8 cellular contexts compared by ENCODE assay signal in genomic region chr7:35519971-35520809, GRCh38.
A peak's percentile ranks its signal among the peaks of the same experiment; 100 is the strongest.
DNase-seq lines count a peak whose midpoint lies in the region; ATAC-seq and TF ChIP-seq lines count a peak whose summit lies in the region.

No MANE protein-coding gene starts in this region.

- no peak for TF ChIP-seq POLR2A in stomach (IDR thresholded peaks at IDR 0.05)

- POLR2A ChIA-PET in CD8-positive, alpha-beta T cell (lab: Charles Lee) = no interaction called here

- CTCF ChIA-PET in CD8-positive, alpha-beta T cell (lab: Charles Lee) = interaction anchor here (0.7 to 1.5 kb wide), 8 partner anchors 9 to 96 kb away, joined by 3 to 6 read pairs (median 3); no protein-coding TSS in a partner anchor

- H3K36me3 Mint-ChIP-seq in CD8-positive, alpha-beta T cell = no peaks in the 10 kb centered on the region

- H3K4me3 Mint-ChIP-seq in CD8-positive, alpha-beta T cell = no peak overlapping the region

- DNase-seq in CD8-positive, alpha-beta T cell = peak in 5 of 7 experiments; percentile 10 to 54 (median 36)
- peak; percentile 54 for DNase-seq in GM19238 (ENCODE audit: insufficient read length, low spot score)
- peak; percentile 79 for DNase-seq in NCI-H345 (lab: John Stamatoyannopoulos, UW)
- DNase-seq in activated CD4-positive, alpha-beta T cell treated with anti-CD3 and anti-CD28 coated beads for 4 hours = peak; percentile 18 to 44
- DNase-seq in ecto neural progenitor cell (ENCODE audit: low spot score) = peak; percentile 70
- peak; percentile 61 for DNase-seq in lung (ENCODE audit: low spot score)
- peak; percentile 77 for DNase-seq in stomach

- H3K27ac Mint-ChIP-seq in CD8-positive, alpha-beta T cell = no peak overlapping the region

- WGBS in lung, 2 donors = 39 to 41% methylated on average over 14 of the region's 14 CpGs
- WGBS in stomach, 5 donors = 33 to 38% (median 35%) methylated on average over 14 of the region's 14 CpGs

- intact Hi-C loops in CD8-positive, alpha-beta T cell (cut with DNase I, micrococcal nuclease) = loop anchor here in 1 of 2 experiments (5.0 kb wide), 1 partner anchor 698 kb away; no protein-coding TSS in a partner anchor
- intact Hi-C loops in stomach (cut with DNase I; ENCODE audit: low total_unique reads) = loop anchor here (10.0 kb wide), 1 partner anchor 95 kb away; no protein-coding TSS in a partner anchor

- H3K27me3 ChIP-seq in CD8-positive, alpha-beta T cell (ENCODE audit: insufficient read depth, low read length) = no peaks in the 10 kb centered on the region
- H3K27me3 ChIP-seq in lung (ENCODE audit: control insufficient read depth, insufficient read depth) = peaks cover 3% of the 10 kb centered on the region
- H3K27me3 ChIP-seq in stomach = peaks cover 0 to 23% (median 0%) of the 10 kb centered on the region in 3 donors

- no peaks in the 10 kb centered on the region for H3K4me1 ChIP-seq in CD8-positive, alpha-beta T cell (ENCODE audit: insufficient read depth, low read length)
- H3K4me1 ChIP-seq in lung (ENCODE audit: control insufficient read depth in 2 of 2, insufficient read depth in 2 of 2, low read length in 2 of 2) = no peaks in the 10 kb centered on the region
- no peaks in the 10 kb centered on the region for H3K4me1 ChIP-seq in stomach

- no peak for TF ChIP-seq EP300 in stomach (IDR thresholded peaks at IDR 0.05)

- peak; percentile 77 for TF ChIP-seq CTCF in CD8-positive, alpha-beta T cell (IDR thresholded peaks at IDR 0.05)
- TF ChIP-seq CTCF in lung (IDR thresholded peaks at IDR 0.05; ENCODE audit: control extremely low read depth, extremely low read depth) (peak; percentile 45), stomach (IDR thresholded peaks at IDR 0.05) (peak in 5 of 7 experiments; percentile 75 to 88 (median 79))

- peak; percentile 78 for ATAC-seq in CD8-positive, alpha-beta T cell
- ATAC-seq in HG03432 (IDR thresholded peaks at IDR 0.05; ENCODE audit: unreplicated experiment) = peak; percentile 93
- peak; percentile 88 for ATAC-seq in lung (ENCODE audit: insufficient read depth, low FRiP score)

- no peaks in the 10 kb centered on the region for H3K9me3 ChIP-seq in CD8-positive, alpha-beta T cell (ENCODE audit: low read length)
- H3K9me3 ChIP-seq in lung (ENCODE audit: control insufficient read depth in 2 of 2, insufficient read depth in 1 of 2, low read length in 1 of 2) (peaks cover 0 to 3% of the 10 kb centered on the region in 2 donors), stomach (no peaks in the 10 kb centered on the region)

- H3K27me3 Mint-ChIP-seq in CD8-positive, alpha-beta T cell (ENCODE audit: low read depth) = peaks cover 11% of the 10 kb centered on the region

- no peaks in the 10 kb centered on the region for H3K36me3 ChIP-seq in CD8-positive, alpha-beta T cell (ENCODE audit: insufficient read depth, low read length)
- no peaks in the 10 kb centered on the region for H3K36me3 ChIP-seq in lung (ENCODE audit: control insufficient read depth in 2 of 2, insufficient read depth in 2 of 2, low read length in 2 of 2)
- H3K36me3 ChIP-seq in stomach = no peaks in the 10 kb centered on the region

- no peak overlapping the region for H3K4me3 ChIP-seq in CD8-positive, alpha-beta T cell (ENCODE audit: low read depth, low read length)
- H3K4me3 ChIP-seq in lung = no peak overlapping the region
- H3K4me3 ChIP-seq in stomach = no peak overlapping the region

- H3K9me3 Mint-ChIP-seq in CD8-positive, alpha-beta T cell = no peaks in the 10 kb centered on the region

- H3K4me1 Mint-ChIP-seq in CD8-positive, alpha-beta T cell (ENCODE audit: low read depth) = peaks cover 3% of the 10 kb centered on the region

- H3K27ac ChIP-seq in CD8-positive, alpha-beta T cell (ENCODE audit: low read depth, low read length) = no peak overlapping the region
- no peak overlapping the region for H3K27ac ChIP-seq in lung (ENCODE audit: low read depth in 1 of 2, low read length in 1 of 2)
- no peak overlapping the region for H3K27ac ChIP-seq in stomach
